14 cellular contexts compared by ENCODE assay signal in the genomic region with DNA sequence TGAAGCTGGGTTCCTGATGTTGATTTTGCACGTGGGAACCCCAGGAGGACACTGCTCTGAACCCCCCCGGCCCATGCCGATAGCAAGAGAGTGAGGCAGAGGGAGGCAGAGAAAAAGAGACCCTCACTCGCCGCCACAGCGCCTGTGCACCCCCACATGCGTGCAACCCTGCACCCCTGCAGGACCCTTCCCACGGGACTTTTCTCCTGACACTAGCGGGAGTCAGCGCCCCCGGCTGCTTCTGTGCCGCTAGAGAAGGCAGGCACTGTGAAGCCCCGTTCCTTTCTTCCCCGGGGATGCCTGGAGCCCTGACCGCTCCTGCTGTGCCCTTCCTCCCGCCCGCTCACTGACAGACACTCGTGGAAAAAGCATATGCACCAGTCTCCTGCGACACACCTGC.
DNase-seq lines count a peak whose midpoint lies in the region; ATAC-seq, FAIRE-seq and TF ChIP-seq lines count a peak whose summit lies in the region.
"Had no signal": no experiment of that assay in that cellular context is flagged by ENCODE, and none has a peak within 500 bp of the region (broad histone marks: within the 10 kb centered on the region; RNA-seq: fewer than 3 reads in every experiment).

No MANE protein-coding gene starts in this region.

- no peak overlapping the region for H2AK5ac ChIP-seq in H1 (ENCODE audit: low read depth, low read length)

- no peak for TF ChIP-seq EP300 in H1 (IDR thresholded peaks at IDR 0.05; ENCODE audit: borderline replicate concordance in 1 of 2, low read depth in 2 of 2, low read length in 2 of 2)

- no peaks in the 10 kb centered on the region for H3K79me2 ChIP-seq in H1 (ENCODE audit: control insufficient read depth in 1 of 2, insufficient read depth in 2 of 2, low read length in 2 of 2)

- no peak overlapping the region for H2BK15ac ChIP-seq in H1 (ENCODE audit: low read length)

- no peak overlapping the region for H2BK120ac ChIP-seq in H1 (replicated peaks; ENCODE audit: low read depth, low read length)

- H3K4me3 ChIP-seq in H1 (ENCODE audit: extremely low read depth in 1 of 4, insufficient read depth in 2 of 4, low read depth in 3 of 4, low read length in 4 of 4): peak overlapping the region in 1 of 4 experiments; percentile 29; a peak in 1 of 8 replicates
- no peak overlapping the region for H3K4me3 ChIP-seq in uterus
- H3K4me3 ChIP-seq: adrenal gland had no signal

- no peak overlapping the region for H2BK5ac ChIP-seq in H1 (ENCODE audit: low read depth, low read length)

- H3K23me2 ChIP-seq in H1 (ENCODE audit: low read depth, low read length): peaks cover 7% of the 10 kb centered on the region

- H3K9me3 ChIP-seq in H1 (ENCODE audit: insufficient read depth in 2 of 2, low read depth in 1 of 2, low read length in 1 of 2): no peaks in the 10 kb centered on the region
- H3K9me3 ChIP-seq in uterus: no peaks in the 10 kb centered on the region
- H3K9me3 ChIP-seq: adrenal gland, Caco-2 had no signal

- H3K36me3 ChIP-seq in H1 (ENCODE audit: control insufficient read depth in 2 of 4, insufficient read depth in 4 of 4, low read length in 3 of 4) (no peaks in the 10 kb centered on the region), uterus (no peaks in the 10 kb centered on the region)
- H3K36me3 ChIP-seq: adrenal gland had no signal

- H3K27ac ChIP-seq in H1 (ENCODE audit: low read depth, low read length) (no peak overlapping the region), uterus (no peak overlapping the region)
- H3K27ac ChIP-seq: adrenal gland, RWPE1 had no signal

- H3K14ac ChIP-seq in H1 (ENCODE audit: insufficient read length): no peak overlapping the region

- H3K4me1 ChIP-seq in H1 (replicated peaks in 1 of 4; ENCODE audit: control insufficient read depth in 3 of 4, insufficient read depth in 4 of 4, low read length in 3 of 4) (peaks cover 0 to 22% (median 13%) of the 10 kb centered on the region in 4 experiments; a peak in 6 of 7 replicates), uterus (no peaks in the 10 kb centered on the region)
- H3K4me1 ChIP-seq: adrenal gland, Caco-2 had no signal

- no peak overlapping the region for H2AFZ ChIP-seq in H1 (ENCODE audit: low read length)

- WGBS in H1 (ENCODE audit: extremely low coverage in 1 of 2, insufficient coverage in 1 of 2, insufficient read length in 1 of 2, insufficient replicate concordance in 2 of 2, low coverage in 1 of 2, low lambda C conversion rate in 2 of 2, missing lambda C conversion rate in 1 of 2), 2 experiments: 51% methylated on average over 19 of the region's 19 CpGs; no CpG with 5 or more reads in 1 of the 2 experiments

- H4K91ac ChIP-seq in H1 (replicated peaks; ENCODE audit: insufficient read length, low read length): no peak overlapping the region

- TF ChIP-seq CTCF in H1 (IDR thresholded peaks at IDR 0.05; ENCODE audit: control extremely low read depth in 1 of 3, insufficient read depth in 1 of 3, low read depth in 1 of 3, low read length in 3 of 3) (no peak), uterus (IDR thresholded peaks at IDR 0.05) (no peak), omental fat pad (IDR thresholded peaks at IDR 0.05) (no peak)

- H4K20me1 ChIP-seq in H1 (replicated peaks in 1 of 2; ENCODE audit: control insufficient read depth in 1 of 2, insufficient read depth in 2 of 2, low read length in 2 of 2): no peaks in the 10 kb centered on the region

- CTCF ChIA-PET in H1 (lab: Charles Lee; ENCODE audit: partially characterized antibody): interaction anchor here (1.1 to 1.7 kb wide), 2 partner anchors 13 to 20 kb away, joined by 3 to 5 read pairs; no protein-coding TSS in a partner anchor

- H3K23ac ChIP-seq in H1 (ENCODE audit: insufficient read length): no peak overlapping the region

- TF ChIP-seq RAD21 in H1 (IDR thresholded peaks at IDR 0.05 in 1 of 2, conservative IDR thresholded peaks at IDR 0.05 in 1 of 2; ENCODE audit: low read depth in 2 of 2, low read length in 2 of 2): no peak

- no peak overlapping the region for H3K56ac ChIP-seq in H1 (replicated peaks; ENCODE audit: insufficient read length, low read depth, low read length)

- POLR2A ChIA-PET in H1 (lab: Charles Lee; ENCODE audit: partially characterized antibody): interaction anchor here (0.7 kb wide), 1 partner anchor 1546 kb away, joined by 4 read pairs; no protein-coding TSS in a partner anchor

- H3K4me2 ChIP-seq in H1 (ENCODE audit: insufficient read depth in 1 of 2, low read depth in 2 of 2, low read length in 2 of 2): peak overlapping the region; percentile 4 to 26; a peak in 2 of 4 replicates

- H4K8ac ChIP-seq in H1 (ENCODE audit: extremely low read depth, insufficient read depth, low read length): peak overlapping the region; percentile 82; the same call in 1 of the 2 replicates

- H3K27me3 ChIP-seq in H1 (replicated peaks in 1 of 4; ENCODE audit: control insufficient read depth in 3 of 4, extremely low read depth in 1 of 4, insufficient read depth in 3 of 4, low read length in 3 of 4) (no peaks in the 10 kb centered on the region; a peak in 1 of 7 replicates), uterus (no peaks in the 10 kb centered on the region)
- H3K27me3 ChIP-seq: adrenal gland had no signal

- TF ChIP-seq POLR2A in H1 (IDR thresholded peaks at IDR 0.05; ENCODE audit: control extremely low read depth in 1 of 2, low read depth in 2 of 2, low read length in 2 of 2) (no peak), uterus (IDR thresholded peaks at IDR 0.05) (no peak)

- no peak overlapping the region for H3K18ac ChIP-seq in H1 (ENCODE audit: extremely low read depth, low read length)

- H2BK20ac ChIP-seq in H1 (ENCODE audit: low read length): no peak overlapping the region

- intact Hi-C loops in uterus (cut with DNase I; ENCODE audit: low total_unique reads): no loop called here

- ATAC-seq in GM18517 (IDR thresholded peaks at IDR 0.05; ENCODE audit: unreplicated experiment) (peak; percentile 36), GM21526 (IDR thresholded peaks at IDR 0.05; ENCODE audit: low FRiP score, unreplicated experiment) (peak; percentile 20), HG03097 (IDR thresholded peaks at IDR 0.05; ENCODE audit: low FRiP score, unreplicated experiment) (peak; percentile 11), omental fat pad (ENCODE audit: low FRiP score) (no peak)
- ATAC-seq: HCT116 had no signal

- H3K9ac ChIP-seq in H1 (replicated peaks in 1 of 4; ENCODE audit: extremely low read depth in 1 of 4, low read depth in 3 of 4, low read length in 3 of 4): no peak overlapping the region

- no peaks in the 10 kb centered on the region for H3K79me1 ChIP-seq in H1 (ENCODE audit: low read depth, low read length)

- 0 out of 2 replicates have a peak overlapping the region, but pooled peaks have one; percentile 39 for H2BK12ac ChIP-seq in H1 (ENCODE audit: low read depth, low read length)

- DNase-seq in H1 (ENCODE audit: low read depth in 1 of 2, low spot score in 2 of 2) (no peak), uterus (no peak), SIG-M5 treated with dmso at 0.1 percent for 504 hours (lab: John Stamatoyannopoulos, UW; ENCODE audit: unreplicated experiment) (no peak), omental fat pad (ENCODE audit: low spot score) (no peak), RPMI8226 (no peak)
- DNase-seq: Caco-2; effector memory CD8-positive, alpha-beta T cell; occipital lobe had no signal

- no peak for FAIRE-seq in H1 (lab: Jason Lieb, UNC)

- no peak overlapping the region for H4K5ac ChIP-seq in H1 (ENCODE audit: insufficient read length, low read depth, low read length)

- H3K4ac ChIP-seq in H1 (replicated peaks; ENCODE audit: insufficient read length, low read depth, low read length): no peak overlapping the region

TF ChIP-seq in H1, 55 proteins besides CTCF, POLR2A, EP300 and RAD21:
- TF ChIP-seq SUZ12 (IDR thresholded peaks at IDR 0.05; ENCODE audit: low read length) (no peak), SP4 (IDR thresholded peaks at IDR 0.05; ENCODE audit: low read length) (no peak), BCL11A (IDR thresholded peaks at IDR 0.05; ENCODE audit: low read depth in 2 of 2, low read length in 2 of 2) (no peak), BRCA1 (IDR thresholded peaks at IDR 0.05; ENCODE audit: low read depth, low read length) (no peak), JUND (IDR thresholded peaks at IDR 0.05; ENCODE audit: low read length) (no peak), YY1 (IDR thresholded peaks at IDR 0.05; ENCODE audit: low read depth, low read length) (no peak), SIRT6 (IDR thresholded peaks at IDR 0.05; ENCODE audit: low read length) (no peak), SP1 (IDR thresholded peaks at IDR 0.05; ENCODE audit: low read depth, low read length) (no peak), CHD2 (IDR thresholded peaks at IDR 0.05; ENCODE audit: low read length) (no peak), CREB1 (IDR thresholded peaks at IDR 0.05) (no peak)
